Comparison of ENCODE assay signal across 1 cellular context in genomic region chr6:63610944-63611343, GRCh38.
TF ChIP-seq lines count a peak whose summit lies in the region.

No MANE protein-coding gene starts in this region.

TF ChIP-seq in HEK293T, 16 proteins besides CTCF, POLR2A, EP300 and RAD21 (continued from another document):
- peak; percentile 75 for TF ChIP-seq PKNOX1 (IDR thresholded peaks at IDR 0.05)
